Comparison of ENCODE assay signal across 1 cellular context in the genomic region with DNA sequence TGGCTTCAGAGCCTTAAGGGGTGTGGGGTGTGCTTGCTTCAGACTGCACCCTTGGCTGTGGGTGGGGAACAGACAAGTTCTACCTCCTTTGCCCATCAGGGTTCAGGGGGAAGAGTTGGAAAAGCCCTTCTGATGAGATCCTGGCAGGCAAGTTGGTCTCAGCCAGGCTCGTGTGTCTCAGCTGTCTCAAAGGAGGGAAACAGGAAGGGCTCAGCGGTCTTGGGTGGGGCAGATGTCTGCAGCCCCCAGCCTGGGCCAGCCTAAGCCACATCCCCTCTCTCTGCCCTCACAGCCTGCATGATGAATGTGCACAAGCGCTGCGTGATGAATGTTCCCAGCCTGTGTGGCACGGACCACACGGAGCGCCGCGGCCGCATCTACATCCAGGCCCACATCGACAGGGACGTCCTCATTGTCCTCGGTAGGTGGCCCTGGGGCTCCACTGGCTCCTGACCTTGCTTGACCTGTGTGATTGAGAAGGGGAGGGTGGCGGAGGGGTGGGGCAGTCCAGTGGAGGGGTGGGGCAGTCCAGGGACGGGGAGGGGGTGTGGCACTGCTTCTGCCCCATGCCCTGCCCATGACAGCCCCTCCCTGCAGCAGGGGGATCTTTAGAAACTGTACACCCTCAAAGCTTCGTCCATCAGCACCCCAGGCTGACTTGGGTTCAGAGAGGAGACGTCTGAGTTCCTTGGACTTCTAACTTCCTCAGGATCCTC.
TF ChIP-seq lines count a peak whose summit lies in the region.

No MANE protein-coding gene starts in this region.

TF ChIP-seq in K562, 482 proteins besides CTCF, POLR2A, EP300 and RAD21:
- TF ChIP-seq POLR2AphosphoS2 (IDR thresholded peaks at IDR 0.05; ENCODE audit: low read length) (peak; percentile 77; the same call in 1 of the 2 replicates), ZNF507 (tag; conservative IDR thresholded peaks at IDR 0.05) (no peak), RBM22 (IDR thresholded peaks at IDR 0.05; ENCODE audit: low read depth, low read length, poor library complexity, severe bottlenecking) (peak; percentile 94), POLR2G (IDR thresholded peaks at IDR 0.05; ENCODE audit: low read depth, low read length) (peak; percentile 65)
